19 cellular contexts compared by ENCODE assay signal in genomic region chr15:25244731-25245585, GRCh38.
DNase-seq lines count a peak whose midpoint lies in the region; ATAC-seq and TF ChIP-seq lines count a peak whose summit lies in the region.
"Had no signal": no experiment of that assay in that cellular context is flagged by ENCODE, and none has a peak within 500 bp of the region (broad histone marks: within the 10 kb centered on the region; RNA-seq: fewer than 3 reads in every experiment).

No MANE protein-coding gene starts in this region.

- intact Hi-C loops in psoas muscle (cut with DNase I) = no loop called here

- H4K8ac ChIP-seq in H9 (replicated peaks; ENCODE audit: insufficient read length, low read depth, low read length) = no peak overlapping the region

- CTCF ChIA-PET in WTC11 (lab: Charles Lee) = no interaction called here

- no peak overlapping the region for H4K91ac ChIP-seq in H9 (ENCODE audit: insufficient read length, low read depth, low read length)

- H3K27ac ChIP-seq in H9 (ENCODE audit: insufficient read length, low read depth, low read length) (no peak overlapping the region), psoas muscle (no peak overlapping the region)
- H3K27ac ChIP-seq: neural progenitor cell had no signal

- H3K9me3 Mint-ChIP-seq in H9 (peaks cover 69 to 87% of the 10 kb centered on the region in 2 experiments), WTC11 (peaks cover 47% of the 10 kb centered on the region)

- no CpG with 5 or more reads among the region's 15 CpGs for WGBS in H9 (ENCODE audit: extremely low coverage, insufficient read length, low lambda C conversion rate)
- WGBS in psoas muscle, 3 donors = 80 to 85% (median 83%) methylated on average over 15 of the region's 15 CpGs

- no peaks in the 10 kb centered on the region for H3K23me2 ChIP-seq in H9 (ENCODE audit: insufficient read length, low read depth, low read length, poor library complexity, severe bottlenecking)

- H3K4me1 ChIP-seq in H9 (ENCODE audit: insufficient read depth, low read length) = no peaks in the 10 kb centered on the region
- H3K4me1 ChIP-seq in psoas muscle = no peaks in the 10 kb centered on the region
- H3K4me1 ChIP-seq: neural progenitor cell had no signal

- no peak overlapping the region for H3K18ac ChIP-seq in H9 (ENCODE audit: insufficient read length, low read depth, low read length)

- no peak overlapping the region for H2BK20ac ChIP-seq in H9 (ENCODE audit: low read depth, low read length, poor library complexity, severe bottlenecking)

- no peak overlapping the region for H3K56ac ChIP-seq in H9 (ENCODE audit: insufficient read length, low read depth, low read length)

- H3K14ac ChIP-seq in H9 (ENCODE audit: insufficient read depth, low read length) = no peak overlapping the region

- TF ChIP-seq CTCF in H9 (conservative IDR thresholded peaks at IDR 0.05) (no peak), WTC11 (IDR thresholded peaks at IDR 0.05) (no peak), psoas muscle (IDR thresholded peaks at IDR 0.05) (no peak)

- H3K27me3 ChIP-seq in H9 (ENCODE audit: insufficient read depth, low read length) (no peaks in the 10 kb centered on the region), psoas muscle (ENCODE audit: insufficient read depth in 3 of 3, low read length in 2 of 3) (no peaks in the 10 kb centered on the region)
- H3K27me3 ChIP-seq: neural progenitor cell had no signal

- H3K36me3 Mint-ChIP-seq in H9 (ENCODE audit: insufficient read depth in 1 of 3, low read depth in 3 of 3) (peaks cover 0 to 5% (median 2%) of the 10 kb centered on the region in 3 experiments; a peak in 3 of 7 replicates), WTC11 (peaks cover 32% of the 10 kb centered on the region)
- H3K36me3 Mint-ChIP-seq: IgD-negative memory B cell, neural progenitor cell, T-cell had no signal

- no peak overlapping the region for H2BK120ac ChIP-seq in H9 (ENCODE audit: low read depth, low read length, poor library complexity, severe bottlenecking)

- H3K79me2 ChIP-seq in H9 (ENCODE audit: insufficient read depth, low read length) = no peaks in the 10 kb centered on the region

- no peak overlapping the region for H3K4ac ChIP-seq in H9 (ENCODE audit: low read depth, low read length)

- no peak overlapping the region for H3K4me3 ChIP-seq in psoas muscle
- H3K4me3 ChIP-seq: neural progenitor cell had no signal

- H3K79me1 ChIP-seq in H9 (ENCODE audit: insufficient read depth, low read depth, low read length, poor library complexity, severe bottlenecking) = no peaks in the 10 kb centered on the region

- H4K20me1 ChIP-seq in H9 (ENCODE audit: control insufficient read depth, insufficient read depth, insufficient read length) = no peaks in the 10 kb centered on the region

- H2AFZ ChIP-seq in H9 (ENCODE audit: low read length) = no peak overlapping the region
- H2AFZ ChIP-seq: neural progenitor cell had no signal

- H3K27ac Mint-ChIP-seq in H9 = no peak overlapping the region
- no peak overlapping the region for H3K27ac Mint-ChIP-seq in WTC11
- H3K27ac Mint-ChIP-seq: IgD-negative memory B cell, neural progenitor cell, T-cell had no signal

- H3K4me2 ChIP-seq in H9 (ENCODE audit: insufficient read depth, insufficient read length, low read length) = no peak overlapping the region
- H3K4me2 ChIP-seq: neural progenitor cell had no signal

- no peak overlapping the region for H3K4me3 Mint-ChIP-seq in H9
- no peak overlapping the region for H3K4me3 Mint-ChIP-seq in WTC11
- H3K4me3 Mint-ChIP-seq: neural progenitor cell, T-cell had no signal

- H3K4me1 Mint-ChIP-seq in H9 (no peaks in the 10 kb centered on the region), WTC11 (no peaks in the 10 kb centered on the region)
- H3K4me1 Mint-ChIP-seq: IgD-negative memory B cell, neural progenitor cell, T-cell had no signal

- no peak for ATAC-seq in WTC11
- ATAC-seq in psoas muscle = no peak
- no peak for ATAC-seq in GM18870 (IDR thresholded peaks at IDR 0.05; ENCODE audit: unreplicated experiment)
- ATAC-seq: T-cell had no signal

- H3K9ac ChIP-seq in H9 (ENCODE audit: extremely low read depth, insufficient read length, low read length) = no peak overlapping the region
- H3K9ac ChIP-seq: neural progenitor cell had no signal

- DNase-seq in H9 = peak; percentile 14
- DNase-seq in WTC11 (ENCODE audit: low spot score) = peak; percentile 2
- DNase-seq in islet precursor cell = peak; percentile 24
- DNase-seq in psoas muscle = peak; percentile 8 to 41
- DNase-seq in NCI-H2171 (lab: John Stamatoyannopoulos, UW) = no peak
- no peak for DNase-seq in SIG-M5 (lab: John Stamatoyannopoulos, UW)
- DNase-seq: cerebellar nuclear complex, H7, hypothalamus, kidney, midbrain, MM.1S, NCI-H187 treated with DMSO at 0.1 percent for 48 hours, NCI-H510A treated with DMSO at 0.1 percent for 48 hours, SHP77 had no signal

- no peak overlapping the region for H4K5ac ChIP-seq in H9 (ENCODE audit: insufficient read length, low read depth, low read length)

- no peak overlapping the region for H2AK5ac ChIP-seq in H9 (ENCODE audit: insufficient read length, low read length)

- H2BK12ac ChIP-seq in H9 (ENCODE audit: insufficient read length, low read depth, low read length) = no peak overlapping the region

- peaks cover 2% of the 10 kb centered on the region; the same call in 1 of the 2 replicates for H3K27me3 Mint-ChIP-seq in H9 (ENCODE audit: low read depth)
- no peaks in the 10 kb centered on the region for H3K27me3 Mint-ChIP-seq in WTC11 (ENCODE audit: low read depth)
- H3K27me3 Mint-ChIP-seq: IgD-negative memory B cell, T-cell had no signal

- POLR2A ChIA-PET in WTC11 (lab: Charles Lee) = no interaction called here

- no peak overlapping the region for H3K23ac ChIP-seq in H9 (ENCODE audit: insufficient read length, low read depth, low read length)

- H2BK15ac ChIP-seq in H9 (ENCODE audit: low read depth, low read length) = no peak overlapping the region

- no peaks in the 10 kb centered on the region for H3K36me3 ChIP-seq in psoas muscle (ENCODE audit: insufficient read depth in 1 of 2, low read depth in 1 of 2)
- H3K36me3 ChIP-seq: neural progenitor cell had no signal

- H3K9me3 ChIP-seq in H9 (ENCODE audit: control insufficient read depth, low read depth, low read length) = peaks cover 47% of the 10 kb centered on the region
- H3K9me3 ChIP-seq in psoas muscle = no peaks in the 10 kb centered on the region

- H3T11ph ChIP-seq in H9 (ENCODE audit: low read length) = no peak overlapping the region

- no peak overlapping the region for H2BK5ac ChIP-seq in H9 (ENCODE audit: insufficient read length, low read length)

TF ChIP-seq in WTC11, 78 proteins besides CTCF, POLR2A, EP300 and RAD21:
- no peak for TF ChIP-seq FOXJ3 (CRISPR knock-in tag; IDR thresholded peaks at IDR 0.05; ENCODE audit: borderline replicate concordance)
- TF ChIP-seq SP1 (CRISPR knock-in tag; conservative IDR thresholded peaks at IDR 0.05) = no peak
- TF ChIP-seq RELA (CRISPR knock-in tag; IDR thresholded peaks at IDR 0.05; ENCODE audit: borderline replicate concordance) = no peak
- no peak for TF ChIP-seq HMGXB4 (CRISPR knock-in tag; IDR thresholded peaks at IDR 0.05)
- TF ChIP-seq JAZF1 (CRISPR knock-in tag; IDR thresholded peaks at IDR 0.05) = no peak

Comparison
In these comparisons a context has a peak if more than half of its experiments do, and no peak if none do; other contexts are left out.
1. DNase-seq: peak in H9 (single experiment), WTC11 (single experiment), islet precursor cell (single experiment) and psoas muscle (2 of 2); none in NCI-H2171 (single experiment) and SIG-M5 (single experiment).